Comparison of ENCODE assay signal across 17 cellular contexts in the genomic region with DNA sequence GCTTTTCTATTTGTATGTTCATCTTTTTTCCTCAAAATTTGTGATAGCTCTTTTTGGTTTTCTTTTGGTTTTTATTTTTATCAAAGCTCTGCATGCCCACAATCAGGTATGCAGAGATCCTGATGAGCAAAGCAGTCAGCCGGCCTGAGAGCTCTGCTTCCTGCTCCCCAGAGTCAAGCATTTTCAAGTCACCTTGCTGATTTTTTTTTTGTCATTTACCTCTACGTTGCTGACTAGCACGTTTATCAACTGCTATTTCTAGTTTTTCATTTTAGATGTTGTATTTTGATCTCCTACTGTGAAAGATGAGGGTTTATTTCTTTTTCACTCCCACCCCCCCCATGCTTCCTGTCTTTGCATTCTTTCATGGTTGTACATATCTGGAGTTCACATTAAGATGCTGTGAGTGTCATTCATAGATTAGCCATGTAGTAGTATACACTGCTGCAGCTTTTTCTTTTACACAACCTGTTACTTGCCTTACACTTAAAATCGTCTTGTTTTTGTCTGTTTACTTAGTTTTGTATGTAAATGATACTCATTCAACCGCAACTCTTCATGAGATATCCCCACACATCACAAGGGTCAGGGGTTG.
A peak's percentile ranks its signal among the peaks of the same experiment; 100 is the strongest.
DNase-seq lines count a peak whose midpoint lies in the region; ATAC-seq, FAIRE-seq and TF ChIP-seq lines count a peak whose summit lies in the region.
"Had no signal": no experiment of that assay in that cellular context is flagged by ENCODE, and none has a peak within 500 bp of the region (broad histone marks: within the 10 kb centered on the region; RNA-seq: fewer than 3 reads in every experiment).

No MANE protein-coding gene starts in this region.

- H3K27ac Mint-ChIP-seq in CD4-positive, alpha-beta T cell, result peak overlapping the region; percentile 80
- H3K27ac Mint-ChIP-seq in GM23338, result peak overlapping the region; percentile 56
- H3K27ac Mint-ChIP-seq in activated CD8-positive, alpha-beta T cell treated with anti-CD3 and anti-CD28 coated beads for 36 hours, result peak overlapping the region; percentile 78
- H3K27ac Mint-ChIP-seq in endodermal cell, result no peak overlapping the region
- H3K27ac Mint-ChIP-seq: activated B cell treated with CpG ODN at 0.5 μM for 24 hours had no signal

- no peaks in the 10 kb centered on the region for H3K36me3 Mint-ChIP-seq in CD4-positive, alpha-beta T cell (ENCODE audit: low read depth)
- peaks cover 13% of the 10 kb centered on the region for H3K36me3 Mint-ChIP-seq in GM23338 (ENCODE audit: low read depth)
- peaks cover 5% of the 10 kb centered on the region for H3K36me3 Mint-ChIP-seq in activated CD8-positive, alpha-beta T cell treated with anti-CD3 and anti-CD28 coated beads for 36 hours (ENCODE audit: low read depth)
- H3K36me3 Mint-ChIP-seq in endodermal cell (ENCODE audit: low read depth), result peaks cover 12% of the 10 kb centered on the region

- peak overlapping the region; percentile 78 for H3K4me3 Mint-ChIP-seq in CD4-positive, alpha-beta T cell
- no peak overlapping the region for H3K4me3 Mint-ChIP-seq in GM23338
- peak overlapping the region; percentile 6 for H3K4me3 Mint-ChIP-seq in activated CD8-positive, alpha-beta T cell treated with anti-CD3 and anti-CD28 coated beads for 36 hours
- H3K4me3 Mint-ChIP-seq in endodermal cell, result no peak overlapping the region
- H3K4me3 Mint-ChIP-seq: activated B cell treated with CpG ODN at 0.5 μM for 24 hours had no signal

- H3K4me1 ChIP-seq in GM23338 (ENCODE audit: insufficient read depth) (no peaks in the 10 kb centered on the region), endodermal cell (ENCODE audit: control insufficient read depth, insufficient read depth, low read length) (no peaks in the 10 kb centered on the region), spleen (peaks cover 0 to 53% (median 18%) of the 10 kb centered on the region in 6 donors), small intestine (ENCODE audit: control insufficient read depth in 2 of 2, insufficient read depth in 1 of 2, low read depth in 1 of 2, low read length in 1 of 2) (no peaks in the 10 kb centered on the region)

- 70 to 100% methylated on average over 1 to 4 of the region's 5 CpGs for WGBS in endodermal cell (ENCODE audit: insufficient coverage in 1 of 2, insufficient read length in 1 of 2), 2 experiments
- 54 to 66% (median 58%) methylated on average over 5 of the region's 5 CpGs for WGBS in spleen, 5 donors
- 71 to 86% (median 79%) methylated on average over 5 of the region's 5 CpGs for WGBS in small intestine, 3 donors

- no peaks in the 10 kb centered on the region for H3K9me2 ChIP-seq in GM23338 (ENCODE audit: insufficient read depth)

- no peak overlapping the region for H3K9ac ChIP-seq in endodermal cell (ENCODE audit: extremely low read depth, low read length, poor library complexity, severe bottlenecking)
- H3K9ac ChIP-seq: KMS-11 had no signal

- H3K9me3 ChIP-seq in CD4-positive, alpha-beta T cell (ENCODE audit: control insufficient read depth, low read length), result no peaks in the 10 kb centered on the region
- H3K9me3 ChIP-seq in endodermal cell (ENCODE audit: control insufficient read depth, low read length), result no peaks in the 10 kb centered on the region
- no peaks in the 10 kb centered on the region for H3K9me3 ChIP-seq in spleen
- H3K9me3 ChIP-seq in small intestine (ENCODE audit: control insufficient read depth, low read depth), result no peaks in the 10 kb centered on the region
- H3K9me3 ChIP-seq: right atrium auricular region had no signal

- intact Hi-C loops in CD4-positive, alpha-beta T cell (cut with DNase I, micrococcal nuclease), result loop anchor here (2.0 to 5.0 kb wide), 3 partner anchors 16 to 46 kb away; no protein-coding TSS in a partner anchor
- intact Hi-C loops in activated CD8-positive, alpha-beta T cell treated with anti-CD3 and anti-CD28 coated beads for 36 hours (cut with micrococcal nuclease), result no loop called here
- intact Hi-C loops in spleen (cut with DNase I; ENCODE audit: low total_unique reads), result no loop called here

- no peak for FAIRE-seq in small intestine (lab: Jason Lieb, UNC)
- FAIRE-seq: G401.6 had no signal

- H3K4me3 ChIP-seq in GM23338 (no peak overlapping the region), endodermal cell (ENCODE audit: low read length) (no peak overlapping the region), spleen (no peak overlapping the region), small intestine (ENCODE audit: low read depth in 1 of 2, low read length in 2 of 2) (no peak overlapping the region)
- H3K4me3 ChIP-seq: right atrium auricular region had no signal

- TF ChIP-seq POLR2A in spleen (IDR thresholded peaks at IDR 0.05), result no peak

- no peak overlapping the region for H3K4me2 ChIP-seq in GM23338
- H3K4me2 ChIP-seq: KMS-11 had no signal

- TF ChIP-seq CTCF in CD4-positive, alpha-beta T cell (IDR thresholded peaks at IDR 0.05), result no peak
- no peak for TF ChIP-seq CTCF in GM23338 (conservative IDR thresholded peaks at IDR 0.05; ENCODE audit: low read depth in 2 of 2)
- TF ChIP-seq CTCF in activated CD8-positive, alpha-beta T cell treated with anti-CD3 and anti-CD28 coated beads for 36 hours (IDR thresholded peaks at IDR 0.05), result no peak
- no peak for TF ChIP-seq CTCF in endodermal cell (conservative IDR thresholded peaks at IDR 0.05)
- TF ChIP-seq CTCF in spleen (IDR thresholded peaks at IDR 0.05 in 8 of 11, conservative IDR thresholded peaks at IDR 0.05 in 3 of 11), result no peak

- no peaks in the 10 kb centered on the region for H4K20me1 ChIP-seq in GM23338 (replicated peaks; ENCODE audit: insufficient read depth)

- CTCF ChIA-PET in CD4-positive, alpha-beta T cell (lab: Charles Lee), result no interaction called here
- CTCF ChIA-PET in activated CD8-positive, alpha-beta T cell treated with anti-CD3 and anti-CD28 coated beads for 36 hours (lab: Charles Lee), result interaction anchor here (1.4 kb wide), 1 partner anchor 44 kb away, joined by 4 read pairs; no protein-coding TSS in a partner anchor

- POLR2A ChIA-PET in CD4-positive, alpha-beta T cell (lab: Charles Lee), result interaction anchor here (0.7 to 1.5 kb wide), 5 partner anchors 9 to 42 kb away, joined by 3 to 5 read pairs (median 3); no protein-coding TSS in a partner anchor
- POLR2A ChIA-PET in activated CD8-positive, alpha-beta T cell treated with anti-CD3 and anti-CD28 coated beads for 36 hours (lab: Charles Lee), result interaction anchor here (0.7 kb wide), 1 partner anchor 26 kb away, joined by 3 read pairs; no protein-coding TSS in a partner anchor

- no peak overlapping the region for H2AFZ ChIP-seq in GM23338

- H3K27me3 Mint-ChIP-seq in CD4-positive, alpha-beta T cell, result no peaks in the 10 kb centered on the region
- H3K27me3 Mint-ChIP-seq in GM23338 (ENCODE audit: insufficient read depth, low read depth, poor library complexity) (peaks cover 1% of the 10 kb centered on the region), endodermal cell (ENCODE audit: insufficient read depth) (no peaks in the 10 kb centered on the region)
- H3K27me3 Mint-ChIP-seq in activated CD8-positive, alpha-beta T cell treated with anti-CD3 and anti-CD28 coated beads for 36 hours, result no peaks in the 10 kb centered on the region
- H3K27me3 Mint-ChIP-seq: activated B cell treated with CpG ODN at 0.5 μM for 24 hours had no signal

- no peaks in the 10 kb centered on the region for H3F3A ChIP-seq in GM23338 (replicated peaks; ENCODE audit: low read depth)

- H3K36me3 ChIP-seq in GM23338 (ENCODE audit: insufficient read depth), result no peaks in the 10 kb centered on the region
- H3K36me3 ChIP-seq in endodermal cell (ENCODE audit: control insufficient read depth, insufficient read depth, low read length), result peaks cover 5% of the 10 kb centered on the region
- peaks cover 0 to 16% (median 0%) of the 10 kb centered on the region in 6 donors for H3K36me3 ChIP-seq in spleen
- no peaks in the 10 kb centered on the region for H3K36me3 ChIP-seq in small intestine (ENCODE audit: control insufficient read depth in 2 of 2, insufficient read depth in 2 of 2, low read length in 2 of 2)
- H3K36me3 ChIP-seq: right atrium auricular region had no signal

- peaks cover 97% of the 10 kb centered on the region for H3K4me1 Mint-ChIP-seq in CD4-positive, alpha-beta T cell (ENCODE audit: low read depth)
- H3K4me1 Mint-ChIP-seq in GM23338 (peaks cover 16% of the 10 kb centered on the region), endodermal cell (peaks cover 9% of the 10 kb centered on the region)
- peaks cover 81% of the 10 kb centered on the region for H3K4me1 Mint-ChIP-seq in activated CD8-positive, alpha-beta T cell treated with anti-CD3 and anti-CD28 coated beads for 36 hours (ENCODE audit: low read depth)

- H3K27ac ChIP-seq in CD4-positive, alpha-beta T cell (ENCODE audit: low read depth, low read length), result no peak overlapping the region
- H3K27ac ChIP-seq in GM23338 (ENCODE audit: low read depth) (no peak overlapping the region), endodermal cell (ENCODE audit: low read depth, low read length) (no peak overlapping the region), spleen (peak overlapping the region in 3 of 8 donors; percentile 13 to 66 (median 20)), small intestine (ENCODE audit: low read depth in 1 of 2, low read length in 1 of 2) (no peak overlapping the region)
- H3K27ac ChIP-seq: KMS-11, right atrium auricular region had no signal

- DNase-seq in CD4-positive, alpha-beta T cell, result peak in 2 of 10 experiments; percentile 12
- DNase-seq in GM23338 (ENCODE audit: low spot score) (peak; percentile 19), endodermal cell (peak; percentile 35), spleen (no peak), small intestine (no peak)
- no peak for DNase-seq in activated CD8-positive, alpha-beta T cell treated with anti-CD3 and anti-CD28 coated beads for 36 hours
- DNase-seq: activated B cell treated with CpG ODN at 0.5 μM for 24 hours; activated CD8-positive, alpha-beta memory T cell treated with anti-CD3 and anti-CD28 coated beads, Interleukin-2, amount 50 U/mL, for 48 hours; central memory CD4-positive, alpha-beta T cell; effector CD8-positive, alpha-beta T cell; NCI-H1105; NCI-H2107; NCI-H524 had no signal

- no peaks in the 10 kb centered on the region for H3K27me3 ChIP-seq in CD4-positive, alpha-beta T cell (ENCODE audit: control insufficient read depth, insufficient read depth, low read length)
- H3K27me3 ChIP-seq in GM23338 (ENCODE audit: insufficient read depth), result no peaks in the 10 kb centered on the region
- no peaks in the 10 kb centered on the region for H3K27me3 ChIP-seq in endodermal cell (ENCODE audit: control insufficient read depth, insufficient read depth, low read length, poor library complexity, severe bottlenecking)
- no peaks in the 10 kb centered on the region for H3K27me3 ChIP-seq in spleen (replicated peaks in 1 of 7)
- H3K27me3 ChIP-seq in small intestine (ENCODE audit: control insufficient read depth in 2 of 2, insufficient read depth in 2 of 2, low read length in 2 of 2), result no peaks in the 10 kb centered on the region
- H3K27me3 ChIP-seq: right atrium auricular region had no signal

- ATAC-seq in CD4-positive, alpha-beta T cell (ENCODE audit: poor library complexity), result peak; percentile 59
- ATAC-seq in GM23338 (no peak), HG02623 (IDR thresholded peaks at IDR 0.05; ENCODE audit: unreplicated experiment) (no peak)
- peak; percentile 51 for ATAC-seq in activated CD8-positive, alpha-beta T cell treated with anti-CD3 and anti-CD28 coated beads for 36 hours

- peaks cover 3% of the 10 kb centered on the region; the same call in 1 of the 2 replicates for H3K79me2 ChIP-seq in GM23338 (replicated peaks; ENCODE audit: insufficient read depth)

- no peaks in the 10 kb centered on the region for H3K9me3 Mint-ChIP-seq in CD4-positive, alpha-beta T cell
- H3K9me3 Mint-ChIP-seq in GM23338 (no peaks in the 10 kb centered on the region), endodermal cell (no peaks in the 10 kb centered on the region)
- no peaks in the 10 kb centered on the region for H3K9me3 Mint-ChIP-seq in activated CD8-positive, alpha-beta T cell treated with anti-CD3 and anti-CD28 coated beads for 36 hours
- H3K9me3 Mint-ChIP-seq: activated B cell treated with CpG ODN at 0.5 μM for 24 hours had no signal

Comparison
In these comparisons a context has a peak if more than half of its experiments do, and no peak if none do; other contexts are left out.
1. ATAC-seq: peak in CD4-positive, alpha-beta T cell (single experiment) and activated CD8-positive, alpha-beta T cell treated with anti-CD3 and anti-CD28 coated beads for 36 hours (single experiment); none in GM23338 (single experiment) and HG02623 (single experiment).
2. DNase-seq: peak in GM23338 (single experiment) and endodermal cell (single experiment); none in activated CD8-positive, alpha-beta T cell treated with anti-CD3 and anti-CD28 coated beads for 36 hours (single experiment), spleen (single experiment) and small intestine (single experiment).
3. H3K4me3 Mint-ChIP-seq: peak in CD4-positive, alpha-beta T cell (single experiment) and activated CD8-positive, alpha-beta T cell treated with anti-CD3 and anti-CD28 coated beads for 36 hours (single experiment); none in GM23338 (single experiment) and endodermal cell (single experiment).
4. intact Hi-C loops: an anchor here in CD4-positive, alpha-beta T cell (2.0 to 5.0 kb wide); none called in activated CD8-positive, alpha-beta T cell treated with anti-CD3 and anti-CD28 coated beads for 36 hours and spleen.